Comparison of ENCODE assay signal across 8 cellular contexts in the genomic region with DNA sequence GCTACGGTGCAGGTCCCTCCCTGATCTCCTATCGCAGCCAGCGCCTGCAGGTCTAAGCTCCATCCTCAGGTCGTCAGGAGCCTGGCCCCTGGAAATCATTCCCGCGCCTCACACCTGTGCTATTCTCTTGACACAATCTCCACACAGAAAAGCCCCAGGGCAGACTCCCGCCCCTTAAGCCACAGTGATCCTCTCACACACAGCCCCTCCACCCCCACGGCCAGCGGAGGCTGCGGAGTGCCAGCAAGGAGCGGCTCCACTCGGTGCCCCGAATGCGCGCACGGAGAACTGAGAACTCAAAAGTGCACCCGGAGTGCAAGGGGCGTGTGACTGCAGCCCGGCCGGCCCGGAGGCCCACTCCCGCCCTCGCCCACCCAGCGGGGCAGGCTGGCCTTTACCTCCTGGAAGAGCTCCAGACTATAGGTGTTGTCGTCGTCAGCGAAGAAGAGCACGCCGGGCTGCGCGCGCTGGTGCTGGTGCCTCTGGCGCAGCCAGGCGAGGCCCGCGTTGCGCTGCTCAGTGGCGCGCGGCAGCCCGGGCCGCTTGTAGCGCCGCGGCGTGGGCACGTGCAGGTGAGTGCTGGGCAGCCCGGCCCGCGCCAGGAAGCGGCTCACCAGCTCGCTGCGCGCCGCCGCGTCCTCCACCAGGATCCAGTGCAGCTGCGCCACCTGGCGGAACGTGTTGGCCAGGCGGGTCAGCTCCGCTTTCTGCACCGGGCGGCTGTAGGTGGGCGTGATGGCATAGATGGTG. TPM values are rescaled to one million over a fixed set of nuclear protein-coding genes. Genes with fewer than 3 reads are reported as not detected.
DNase-seq lines count a peak whose midpoint lies in the region; ATAC-seq and TF ChIP-seq lines count a peak whose summit lies in the region.

No MANE protein-coding gene starts in this region.

- H3K4me1 Mint-ChIP-seq in nephron: peaks cover 9% of the 10 kb centered on the region
- H3K4me1 Mint-ChIP-seq in stimulated activated naive B cell treated with anti-CD40 and anti-IgM and Interleukin-4, amounts not matched to agents 10 μg/mL and 1 μg/mL and 100 μg/mL, for 72 hours: peaks cover 15 to 31% of the 10 kb centered on the region in 2 donors

- ATAC-seq in GM21576 (IDR thresholded peaks at IDR 0.05; ENCODE audit: unreplicated experiment): peak; percentile 82
- peak; percentile 90 to 93 for ATAC-seq in stimulated activated naive B cell treated with anti-CD40 and anti-IgM and Interleukin-4, amounts not matched to agents 10 μg/mL and 1 μg/mL and 100 μg/mL, for 72 hours (replicated peaks)

- no peaks in the 10 kb centered on the region for H3K36me3 Mint-ChIP-seq in nephron (ENCODE audit: low read depth)
- peaks cover 0 to 2% of the 10 kb centered on the region in 2 donors for H3K36me3 Mint-ChIP-seq in stimulated activated naive B cell treated with anti-CD40 and anti-IgM and Interleukin-4, amounts not matched to agents 10 μg/mL and 1 μg/mL and 100 μg/mL, for 72 hours

- TF ChIP-seq CTCF in nephron (IDR thresholded peaks at IDR 0.05; ENCODE audit: unreplicated experiment in 3 of 3): peak; percentile 83 to 92 (median 86)

- peaks cover 90% of the 10 kb centered on the region for H3K27me3 Mint-ChIP-seq in nephron (ENCODE audit: low read depth)
- H3K27me3 Mint-ChIP-seq in stimulated activated naive B cell treated with anti-CD40 and anti-IgM and Interleukin-4, amounts not matched to agents 10 μg/mL and 1 μg/mL and 100 μg/mL, for 72 hours: peaks cover 53 to 64% of the 10 kb centered on the region in 2 donors

- peak overlapping the region; percentile 84 to 88 (median 86) for H3K4me3 Mint-ChIP-seq in nephron
- H3K4me3 Mint-ChIP-seq in stimulated activated naive B cell treated with anti-CD40 and anti-IgM and Interleukin-4, amounts not matched to agents 10 μg/mL and 1 μg/mL and 100 μg/mL, for 72 hours: peak overlapping the region; percentile 86 to 91

- H3K9me3 Mint-ChIP-seq in nephron: no peaks in the 10 kb centered on the region
- no peaks in the 10 kb centered on the region for H3K9me3 Mint-ChIP-seq in stimulated activated naive B cell treated with anti-CD40 and anti-IgM and Interleukin-4, amounts not matched to agents 10 μg/mL and 1 μg/mL and 100 μg/mL, for 72 hours

- H3K27ac Mint-ChIP-seq in nephron: no peak overlapping the region
- peak overlapping the region; percentile 87 for H3K27ac Mint-ChIP-seq in stimulated activated naive B cell treated with anti-CD40 and anti-IgM and Interleukin-4, amounts not matched to agents 10 μg/mL and 1 μg/mL and 100 μg/mL, for 72 hours

- DNase-seq in DMS153 (lab: John Stamatoyannopoulos, UW): peak; percentile 80
- DNase-seq in HuH-7.5 (ENCODE audit: low spot score): peak; percentile 74
- DNase-seq in activated T-helper 1 cell treated with anti-CD3 and anti-CD28 coated beads, Interleukin-2, amount 50 U/mL, for 16 hours (ENCODE audit: low read depth in 1 of 2, low spot score in 1 of 2): peak; percentile 71 to 74
- DNase-seq in fibroblast of the conjunctiva (ENCODE audit: low read depth): peak; percentile 34
- peak; percentile 80 for DNase-seq in stimulated activated naive B cell treated with anti-CD40 and anti-IgM and Interleukin-4, amounts not matched to agents 10 μg/mL and 1 μg/mL and 100 μg/mL, for 72 hours

TF ChIP-seq in PFSK-1, 5 proteins besides CTCF, POLR2A, EP300 and RAD21:
- TF ChIP-seq SIN3A (IDR thresholded peaks at IDR 0.05; ENCODE audit: borderline replicate concordance, insufficient read depth, low read length) (no peak), FOXP2 (optimal IDR thresholded peaks at IDR 0.05; ENCODE audit: borderline replicate concordance, extremely low read depth, extremely low read length, insufficient read depth) (peak; percentile 81)

RNA-seq across cellular contexts. Expression of gene B3GAT2, which starts 1.2 kb away (rescaled TPM):
- polyA plus RNA-seq in PFSK-1 (2012; ENCODE audit: insufficient read length, low read depth): not detected

Comparison
In these comparisons a context has a peak if more than half of its experiments do, and no peak if none do; other contexts are left out.
1. Peak in every context shown above with its lines: DNase-seq and ATAC-seq.